Comparison of ENCODE assay signal across 1 cellular context in genomic region chr17:72476575-72476986, GRCh38.
A peak's percentile ranks its signal among the peaks of the same experiment; 100 is the strongest.
TF ChIP-seq lines count a peak whose summit lies in the region.

No MANE protein-coding gene starts in this region.

TF ChIP-seq in WTC11, 78 proteins besides CTCF, POLR2A, EP300 and RAD21 (continued from another document):
- TF ChIP-seq ZNF281 (CRISPR knock-in tag; IDR thresholded peaks at IDR 0.05) (0 out of 2 replicates have a peak, but pooled peaks have one; percentile 57), SP1 (CRISPR knock-in tag; conservative IDR thresholded peaks at IDR 0.05) (peak; percentile 60), ZNF232 (CRISPR knock-in tag; IDR thresholded peaks at IDR 0.05) (0 out of 2 replicates have a peak, but pooled peaks have one; percentile 45), E2F5 (CRISPR knock-in tag; IDR thresholded peaks at IDR 0.05) (no peak), EMX1 (CRISPR knock-in tag; IDR thresholded peaks at IDR 0.05) (no peak), JAZF1 (CRISPR knock-in tag; IDR thresholded peaks at IDR 0.05) (no peak), ZNF671 (CRISPR knock-in tag; IDR thresholded peaks at IDR 0.05) (no peak), TP53 (CRISPR knock-in tag; IDR thresholded peaks at IDR 0.05) (no peak), ZNF396 (CRISPR knock-in tag; IDR thresholded peaks at IDR 0.05; ENCODE audit: borderline replicate concordance) (no peak), SMAD3 (CRISPR knock-in tag; IDR thresholded peaks at IDR 0.05; ENCODE audit: borderline replicate concordance) (0 out of 2 replicates have a peak, but pooled peaks have one; percentile 31)
- TF ChIP-seq, protein P1, sequence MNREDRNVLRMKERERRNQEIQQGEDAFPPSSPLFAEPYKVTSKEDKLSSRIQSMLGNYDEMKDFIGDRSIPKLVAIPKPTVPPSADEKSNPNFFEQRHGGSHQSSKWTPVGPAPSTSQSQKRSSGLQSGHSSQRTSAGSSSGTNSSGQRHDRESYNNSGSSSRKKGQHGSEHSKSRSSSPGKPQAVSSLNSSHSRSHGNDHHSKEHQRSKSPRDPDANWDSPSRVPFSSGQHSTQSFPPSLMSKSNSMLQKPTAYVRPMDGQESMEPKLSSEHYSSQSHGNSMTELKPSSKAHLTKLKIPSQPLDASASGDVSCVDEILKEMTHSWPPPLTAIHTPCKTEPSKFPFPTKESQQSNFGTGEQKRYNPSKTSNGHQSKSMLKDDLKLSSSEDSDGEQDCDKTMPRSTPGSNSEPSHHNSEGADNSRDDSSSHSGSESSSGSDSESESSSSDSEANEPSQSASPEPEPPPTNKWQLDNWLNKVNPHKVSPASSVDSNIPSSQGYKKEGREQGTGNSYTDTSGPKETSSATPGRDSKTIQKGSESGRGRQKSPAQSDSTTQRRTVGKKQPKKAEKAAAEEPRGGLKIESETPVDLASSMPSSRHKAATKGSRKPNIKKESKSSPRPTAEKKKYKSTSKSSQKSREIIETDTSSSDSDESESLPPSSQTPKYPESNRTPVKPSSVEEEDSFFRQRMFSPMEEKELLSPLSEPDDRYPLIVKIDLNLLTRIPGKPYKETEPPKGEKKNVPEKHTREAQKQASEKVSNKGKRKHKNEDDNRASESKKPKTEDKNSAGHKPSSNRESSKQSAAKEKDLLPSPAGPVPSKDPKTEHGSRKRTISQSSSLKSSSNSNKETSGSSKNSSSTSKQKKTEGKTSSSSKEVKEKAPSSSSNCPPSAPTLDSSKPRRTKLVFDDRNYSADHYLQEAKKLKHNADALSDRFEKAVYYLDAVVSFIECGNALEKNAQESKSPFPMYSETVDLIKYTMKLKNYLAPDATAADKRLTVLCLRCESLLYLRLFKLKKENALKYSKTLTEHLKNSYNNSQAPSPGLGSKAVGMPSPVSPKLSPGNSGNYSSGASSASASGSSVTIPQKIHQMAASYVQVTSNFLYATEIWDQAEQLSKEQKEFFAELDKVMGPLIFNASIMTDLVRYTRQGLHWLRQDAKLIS (CRISPR knock-in tag; IDR thresholded peaks at IDR 0.05; ENCODE audit: borderline replicate concordance) = no peak
- TF ChIP-seq, protein P2, sequence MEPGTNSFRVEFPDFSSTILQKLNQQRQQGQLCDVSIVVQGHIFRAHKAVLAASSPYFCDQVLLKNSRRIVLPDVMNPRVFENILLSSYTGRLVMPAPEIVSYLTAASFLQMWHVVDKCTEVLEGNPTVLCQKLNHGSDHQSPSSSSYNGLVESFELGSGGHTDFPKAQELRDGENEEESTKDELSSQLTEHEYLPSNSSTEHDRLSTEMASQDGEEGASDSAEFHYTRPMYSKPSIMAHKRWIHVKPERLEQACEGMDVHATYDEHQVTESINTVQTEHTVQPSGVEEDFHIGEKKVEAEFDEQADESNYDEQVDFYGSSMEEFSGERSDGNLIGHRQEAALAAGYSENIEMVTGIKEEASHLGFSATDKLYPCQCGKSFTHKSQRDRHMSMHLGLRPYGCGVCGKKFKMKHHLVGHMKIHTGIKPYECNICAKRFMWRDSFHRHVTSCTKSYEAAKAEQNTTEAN (CRISPR knock-in tag; IDR thresholded peaks at IDR 0.05) = 0 out of 2 replicates have a peak, but pooled peaks have one; percentile 74
